In the genomic region with DNA sequence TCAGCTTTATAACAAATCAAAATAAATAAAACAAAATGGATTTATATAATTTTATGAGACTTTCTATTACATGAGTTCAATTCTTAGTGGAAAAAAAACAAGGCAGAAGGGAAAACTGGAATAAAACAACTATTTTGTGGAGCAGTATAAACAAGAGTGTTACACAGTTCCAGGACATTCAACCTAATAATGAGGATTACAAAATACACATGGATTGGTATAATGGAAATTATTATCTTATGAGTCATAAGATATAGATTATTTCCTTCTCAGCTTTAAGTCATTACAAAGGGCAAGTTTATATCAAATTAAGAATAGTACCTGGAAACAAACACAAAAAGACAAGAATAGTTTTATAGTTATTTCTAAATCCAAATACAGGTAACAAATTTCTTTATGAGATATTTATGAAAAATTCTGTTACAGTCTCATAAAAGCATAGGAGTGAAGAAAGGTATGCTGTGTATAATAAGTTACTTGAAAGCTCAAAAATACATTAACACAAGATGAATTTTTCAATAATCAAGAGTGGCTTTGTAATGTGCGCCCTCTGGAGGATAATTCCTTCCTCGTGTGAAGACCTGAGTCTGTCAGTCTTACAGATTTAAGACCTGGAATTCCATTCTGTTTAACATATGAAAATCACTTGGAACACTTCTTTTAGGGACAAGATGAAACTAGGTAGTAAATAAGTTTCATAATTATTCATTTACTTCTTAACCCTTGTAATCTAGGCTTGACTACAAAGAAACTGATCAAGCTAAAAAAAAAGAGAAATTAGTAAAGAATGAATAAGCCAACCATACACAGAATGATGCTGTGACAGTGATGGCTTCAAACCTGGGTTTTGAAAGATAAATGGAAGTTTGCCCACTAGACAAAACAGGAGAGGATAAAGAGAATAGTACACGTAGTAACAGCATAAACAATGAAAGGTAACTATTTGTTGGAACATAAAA, we compare ENCODE assay signal across 9 cellular contexts. TPM values are rescaled to one million over a fixed set of nuclear protein-coding genes. Genes with fewer than 3 reads are reported as not detected.
DNase-seq lines count a peak whose midpoint lies in the region; ATAC-seq and TF ChIP-seq lines count a peak whose summit lies in the region.
"Had no signal": no experiment of that assay in that cellular context is flagged by ENCODE, and none has a peak within 500 bp of the region (broad histone marks: within the 10 kb centered on the region; RNA-seq: fewer than 3 reads in every experiment).

No MANE protein-coding gene starts in this region.

- no peaks in the 10 kb centered on the region for H3K9me3 Mint-ChIP-seq in effector memory CD8-positive, alpha-beta T cell
- H3K9me3 Mint-ChIP-seq: activated naive CD4-positive, alpha-beta T cell treated with anti-CD3 and anti-CD28 coated beads, Interleukin-2, amount 50 U/mL, for 72 hours had no signal

- no peaks in the 10 kb centered on the region for H3K27me3 Mint-ChIP-seq in effector memory CD8-positive, alpha-beta T cell

- ATAC-seq in effector memory CD8-positive, alpha-beta T cell (replicated peaks): peak; percentile 61

- peak; percentile 27 for DNase-seq in NCI-H2196 (lab: John Stamatoyannopoulos, UW; ENCODE audit: unreplicated experiment)
- DNase-seq in NCI-H2196 treated with DMSO at 0.1 percent for 48 hours (lab: John Stamatoyannopoulos, UW; ENCODE audit: unreplicated experiment): no peak
- peak; percentile 39 for DNase-seq in HFF-Myc (ENCODE audit: extremely low read depth, low read depth)
- DNase-seq in SK-MEL-5 (ENCODE audit: low read depth, low spot score): peak; percentile 76
- peak; percentile 19 to 34 (median 22) for DNase-seq in effector memory CD8-positive, alpha-beta T cell
- peak; percentile 77 for DNase-seq in midbrain (lab: John Stamatoyannopoulos, UW)
- no peak for DNase-seq in NCI-H2107 (lab: John Stamatoyannopoulos, UW)
- no peak for DNase-seq in DMS79 treated with DMSO at 0.1 percent for 48 hours (lab: John Stamatoyannopoulos, UW)

- no peak overlapping the region for H3K4me3 Mint-ChIP-seq in effector memory CD8-positive, alpha-beta T cell

- peaks cover 21 to 44% of the 10 kb centered on the region in 2 donors for H3K4me1 Mint-ChIP-seq in effector memory CD8-positive, alpha-beta T cell (ENCODE audit: low read depth in 2 of 2)

- H3K36me3 Mint-ChIP-seq in effector memory CD8-positive, alpha-beta T cell (ENCODE audit: insufficient read depth): peaks cover 46% of the 10 kb centered on the region

- H3K4me3 ChIP-seq in HFF-Myc (replicated peaks; ENCODE audit: low read depth, low read length): no peak overlapping the region

- TF ChIP-seq CTCF in HFF-Myc (IDR thresholded peaks at IDR 0.05; ENCODE audit: low read depth, low read length, missing control alignments): peak; percentile 55

- no peak overlapping the region for H3K27ac Mint-ChIP-seq in effector memory CD8-positive, alpha-beta T cell

- in situ Hi-C loops in SK-MEL-5 (cut with HindIII; ENCODE audit: low pct_unique_long_range_greater_than_20kb, low sequenced_read_pairs): no loop called here

RNA-seq across cellular contexts. Expression of a gene that starts 9.5 kb away (rescaled TPM):
- total RNA-seq in SK-MEL-5 (2014; rRNA removed; shearing (Covaris generic)): 83.3 and 88.8 TPM in 2 replicates
- polyA plus RNA-seq in SK-MEL-5 (2015; cell fraction: cytosol; rRNA removed): 49.9 and 67.8 TPM in 2 replicates
- polyA plus RNA-seq in SK-MEL-5 (2015; cell fraction: nucleus; rRNA removed): 33.3 and 52.4 TPM in 2 replicates

RNA-seq across cellular contexts. Expression of a gene that starts 24.1 kb away (rescaled TPM):
- total RNA-seq in SK-MEL-5 (2014; rRNA removed; shearing (Covaris generic)): 60.9 and 62.4 TPM in 2 replicates
- 26.6 and 37.0 TPM in 2 replicates for polyA plus RNA-seq in SK-MEL-5 (2015; cell fraction: cytosol; rRNA removed)
- 23.3 and 34.9 TPM in 2 replicates for polyA plus RNA-seq in SK-MEL-5 (2015; cell fraction: nucleus; rRNA removed)

Comparison
In these comparisons a context has a peak if more than half of its experiments do, and no peak if none do; other contexts are left out.
1. DNase-seq: peak in NCI-H2196 (single experiment), HFF-Myc (single experiment), SK-MEL-5 (single experiment), effector memory CD8-positive, alpha-beta T cell (3 of 3) and midbrain (single experiment); none in NCI-H2196 treated with DMSO at 0.1 percent for 48 hours (single experiment), NCI-H2107 (single experiment) and DMS79 treated with DMSO at 0.1 percent for 48 hours (single experiment).